15 cellular contexts compared by ENCODE assay signal in genomic region chr6:5771759-5772158, GRCh38.
DNase-seq lines count a peak whose midpoint lies in the region; TF ChIP-seq lines count a peak whose summit lies in the region.
"Had no signal": no experiment of that assay in that cellular context is flagged by ENCODE, and none has a peak within 500 bp of the region (broad histone marks: within the 10 kb centered on the region; RNA-seq: fewer than 3 reads in every experiment).

No MANE protein-coding gene starts in this region.

- H4K20me1 ChIP-seq in BLaER1, result no peaks in the 10 kb centered on the region
- no peaks in the 10 kb centered on the region for H4K20me1 ChIP-seq in neural progenitor cell (ENCODE audit: low read depth)

- no peaks in the 10 kb centered on the region for H3K27me3 ChIP-seq in BLaER1
- no peaks in the 10 kb centered on the region for H3K27me3 ChIP-seq in neural progenitor cell

- 0 out of 2 replicates have a peak overlapping the region, but pooled peaks have one; percentile 1 for H3K4me2 ChIP-seq in BLaER1
- H3K4me2 ChIP-seq in neural progenitor cell, result no peak overlapping the region
- H3K4me2 ChIP-seq: A549 had no signal

- peaks cover 18 to 31% (median 22%) of the 10 kb centered on the region in 5 experiments for H3K9me3 Mint-ChIP-seq in brain
- peaks cover 23% of the 10 kb centered on the region for H3K9me3 Mint-ChIP-seq in neural progenitor cell

- peak overlapping the region; percentile 4 to 85 (median 50) for H3K27ac Mint-ChIP-seq in brain
- peak overlapping the region; percentile 44 for H3K27ac Mint-ChIP-seq in neural progenitor cell
- H3K27ac Mint-ChIP-seq: H9 had no signal

- H3K27ac ChIP-seq in BLaER1, result peak overlapping the region; percentile 60; the same call in 1 of the 2 replicates
- no peak overlapping the region for H3K27ac ChIP-seq in neural progenitor cell
- H3K27ac ChIP-seq: 22Rv1, A549 had no signal

- H3K27me3 Mint-ChIP-seq in brain (peaks cover 4% of the 10 kb centered on the region), neural progenitor cell (ENCODE audit: insufficient read depth, low read depth) (no peaks in the 10 kb centered on the region)
- H3K27me3 Mint-ChIP-seq: CD4-positive, alpha-beta memory T cell had no signal

- DNase-seq in NCI-H2029 (lab: John Stamatoyannopoulos, UW) (peak; percentile 31), NCI-H2029 treated with DMSO at 0.1 percent for 48 hours (lab: John Stamatoyannopoulos, UW) (no peak), neural progenitor cell (ENCODE audit: low spot score) (no peak), hepatic stellate cell (ENCODE audit: low spot score) (no peak), GF-D8 (lab: John Stamatoyannopoulos, UW) (no peak)
- DNase-seq: AML-193; CD4-positive, alpha-beta memory T cell; H9; IMR-90 had no signal

- no peaks in the 10 kb centered on the region for H3F3A ChIP-seq in neural progenitor cell (ENCODE audit: low read depth)

- H3K9me3 ChIP-seq in BLaER1 (peaks cover 27% of the 10 kb centered on the region), neural progenitor cell (ENCODE audit: low read depth) (peaks cover 9% of the 10 kb centered on the region)
- H3K9me3 ChIP-seq: A549 had no signal

- H3K36me3 Mint-ChIP-seq in brain (peaks cover 32% of the 10 kb centered on the region), neural progenitor cell (peaks cover 12% of the 10 kb centered on the region)

- peaks cover 70% of the 10 kb centered on the region for H3K4me1 ChIP-seq in BLaER1
- H3K4me1 ChIP-seq in neural progenitor cell, result no peaks in the 10 kb centered on the region
- H3K4me1 ChIP-seq: A549 had no signal

- no peaks in the 10 kb centered on the region for H3K79me2 ChIP-seq in neural progenitor cell (ENCODE audit: low read depth)

- no peak for TF ChIP-seq CTCF in brain (conservative IDR thresholded peaks at IDR 0.05)
- no peak for TF ChIP-seq CTCF in neural progenitor cell (IDR thresholded peaks at IDR 0.05)

- H3K36me3 ChIP-seq in BLaER1 (peaks cover 36% of the 10 kb centered on the region), neural progenitor cell (no peaks in the 10 kb centered on the region)

- no peak overlapping the region for H3K9ac ChIP-seq in BLaER1
- H3K9ac ChIP-seq in neural progenitor cell, result no peak overlapping the region

- H3K4me3 ChIP-seq in BLaER1 (no peak overlapping the region), neural progenitor cell (no peak overlapping the region)
- H3K4me3 ChIP-seq: A549, K562 had no signal

- peaks cover 22% of the 10 kb centered on the region for H3K4me1 Mint-ChIP-seq in brain
- H3K4me1 Mint-ChIP-seq in neural progenitor cell, result peaks cover 16% of the 10 kb centered on the region
- H3K4me1 Mint-ChIP-seq: H9 had no signal

- no peak overlapping the region for H2AFZ ChIP-seq in neural progenitor cell (replicated peaks)

- H3K4me3 Mint-ChIP-seq in brain (no peak overlapping the region), neural progenitor cell (no peak overlapping the region)
- H3K4me3 Mint-ChIP-seq: CD14-positive monocyte; CD4-positive, alpha-beta memory T cell; H9 had no signal
